ENCODE assay signal across 22 cellular contexts in the genomic region with DNA sequence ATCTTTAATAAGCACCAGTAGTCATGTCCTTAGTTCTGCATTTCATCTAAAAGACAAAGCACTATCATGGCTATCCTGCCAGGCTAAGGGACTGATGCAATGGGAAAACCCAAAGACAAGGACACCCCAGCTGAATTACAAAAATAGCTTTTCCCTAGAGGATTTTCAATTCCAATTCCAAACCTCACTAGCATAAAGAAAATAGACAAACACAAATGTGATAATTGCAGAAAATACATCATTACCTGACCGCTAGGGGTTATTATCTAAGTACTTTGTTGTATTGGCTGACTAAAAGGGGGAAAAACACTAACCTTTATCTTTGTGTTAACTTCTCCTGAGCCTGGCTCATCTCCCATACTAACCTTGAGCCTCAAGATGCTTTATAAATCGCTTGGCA. TPM values are rescaled to one million over a fixed set of nuclear protein-coding genes. Genes with fewer than 3 reads are reported as not detected.
"Had no signal": no experiment of that assay in that cellular context is flagged by ENCODE, and none has a peak within 500 bp of the region (broad histone marks: within the 10 kb centered on the region; RNA-seq: fewer than 3 reads in every experiment).

No MANE protein-coding gene starts in this region.

- H3K9me3 ChIP-seq: psoas muscle, right lobe of liver, testis had no signal

- H3K36me3 Mint-ChIP-seq: brain, natural killer cell had no signal

- H3K27ac ChIP-seq: psoas muscle, right lobe of liver, spleen, testis had no signal

- H3K27me3 ChIP-seq: right lobe of liver, testis had no signal

- H3K4me3 Mint-ChIP-seq: central memory CD8-positive, alpha-beta T cell; effector memory CD8-positive, alpha-beta T cell; natural killer cell; T-helper 2 cell treated with Interferon-gamma antibody and Interleukin-4, amounts not matched to agents 5 μg/mL and 100 μg/mL, for 36 hours had no signal

- ATAC-seq: activated CD4-positive, CD25-positive, alpha-beta regulatory T cell treated with anti-CD3 and anti-CD28 coated beads, Interleukin-2, amount 50 U/mL, for 24 hours; activated naive CD4-positive, alpha-beta T cell treated with anti-CD3 and anti-CD28 coated beads, Interleukin-2, amount 50 U/mL, for 72 hours; effector memory CD8-positive, alpha-beta T cell; natural killer cell; psoas muscle; right lobe of liver; stimulated activated naive CD8-positive, alpha-beta T cell treated with anti-CD3 and anti-CD28 coated beads, Interleukin-15, Interleukin-2, amounts not matched to agents 100 U/mL and 50 U/mL, for 24 hours had no signal

- H3K4me1 ChIP-seq: psoas muscle, right lobe of liver, testis had no signal

- H3K27ac Mint-ChIP-seq: activated naive CD4-positive, alpha-beta T cell treated with anti-CD3 and anti-CD28 coated beads, Interleukin-2, amount 50 U/mL, for 72 hours; brain; effector memory CD8-positive, alpha-beta T cell; natural killer cell; T-helper 2 cell treated with Interferon-gamma antibody and Interleukin-4, amounts not matched to agents 5 μg/mL and 100 μg/mL, for 36 hours had no signal

- H3K27me3 Mint-ChIP-seq: central memory CD8-positive, alpha-beta T cell; effector memory CD8-positive, alpha-beta T cell had no signal

- H3K4me3 ChIP-seq: psoas muscle, right lobe of liver, spleen, testis had no signal

- DNase-seq: activated CD4-positive, alpha-beta T cell treated with anti-CD3 and anti-CD28 coated beads, Interleukin-2, amount 50 U/mL, for 4 hours; activated effector memory CD4-positive, alpha-beta T cell treated with Interleukin-2 at 50 U/mL for 16 hours; activated T-cell treated with anti-CD3 and anti-CD28 coated beads, Interleukin-2, amount 50 U/mL, for 1 hour; amniotic stem cell; cortex of kidney; effector memory CD8-positive, alpha-beta T cell; foreskin fibroblast; glutamatergic neuron; natural killer cell; psoas muscle; right lobe of liver; spleen; stimulated activated CD4-positive, alpha-beta T cell treated with anti-CD3 and anti-CD28 coated beads, Interleukin-2, amount 100 ng/mL, for 24 hours; stimulated activated naive CD8-positive, alpha-beta T cell treated with anti-CD3 and anti-CD28 coated beads, Interleukin-15, Interleukin-2, amounts not matched to agents 100 U/mL and 50 U/mL, for 24 hours; testis had no signal

- H3K9me3 Mint-ChIP-seq: activated naive CD4-positive, alpha-beta T cell treated with anti-CD3 and anti-CD28 coated beads, Interleukin-2, amount 50 U/mL, for 72 hours; central memory CD8-positive, alpha-beta T cell; effector memory CD8-positive, alpha-beta T cell; natural killer cell had no signal

- H3K36me3 ChIP-seq: right lobe of liver, spleen had no signal

RNA-seq across cellular contexts. Expression of a gene that starts 38.1 kb away (rescaled TPM):
- total RNA-seq: lung microvascular endothelial cell, mononuclear cell, natural killer cell, spleen had no signal
